30 cellular contexts compared by ENCODE assay signal in genomic region chr16:72285728-72286127, GRCh38.
DNase-seq lines count a peak whose midpoint lies in the region; ATAC-seq, FAIRE-seq and TF ChIP-seq lines count a peak whose summit lies in the region.
"Had no signal": no experiment of that assay in that cellular context is flagged by ENCODE, and none has a peak within 500 bp of the region (broad histone marks: within the 10 kb centered on the region; RNA-seq: fewer than 3 reads in every experiment).

No MANE protein-coding gene starts in this region.

- H3K79me2 ChIP-seq in GM23338 (replicated peaks; ENCODE audit: insufficient read depth) = no peaks in the 10 kb centered on the region
- H3K79me2 ChIP-seq in H1 (ENCODE audit: control insufficient read depth in 1 of 2, insufficient read depth in 2 of 2, low read length in 2 of 2) = no peaks in the 10 kb centered on the region

- H3K18ac ChIP-seq in H1 (ENCODE audit: extremely low read depth, low read length) (no peak overlapping the region), mesenchymal stem cell (ENCODE audit: low read depth in 1 of 2, low read length in 2 of 2) (no peak overlapping the region)

- H2BK12ac ChIP-seq in H1 (ENCODE audit: low read depth, low read length) = no peak overlapping the region
- H2BK12ac ChIP-seq in mesenchymal stem cell (ENCODE audit: low read length in 2 of 2) = no peak overlapping the region

- DNase-seq in GM23338 (ENCODE audit: low spot score) (no peak), NB4 (ENCODE audit: low read depth) (peak; percentile 32), H1 (ENCODE audit: low read depth in 1 of 2, low spot score in 2 of 2) (no peak), mesenchymal stem cell (peak; percentile 28), AG08396 (ENCODE audit: low spot score) (no peak), iPS-NIHi11 (ENCODE audit: low spot score) (no peak), cerebellum (ENCODE audit: low spot score) (no peak)
- DNase-seq: activated CD4-positive, alpha-beta T cell treated with anti-CD3 and anti-CD28 coated beads for 36 hours; activated CD8-positive, alpha-beta memory T cell treated with anti-CD3 and anti-CD28 coated beads for 24 hours; activated effector memory CD4-positive, alpha-beta T cell treated with Interleukin-2 at 50 U/mL for 16 hours; activated naive CD8-positive, alpha-beta T cell treated with anti-CD3 and anti-CD28 coated beads for 36 hours; CD8-positive, alpha-beta T cell; DMS 273 treated with DMSO at 0.1 percent for 48 hours; EL; heart right ventricle; left colon; mesendoderm; NCI-H1436 treated with DMSO at 0.1 percent for 48 hours; NCI-H748 treated with DMSO at 0.1 percent for 48 hours; psoas muscle; RPMI8226; stimulated activated naive CD4-positive, alpha-beta T cell treated with Interleukin-2 at 50 U/mL for 16 hours; T-helper 17 cell had no signal

- H2AK5ac ChIP-seq in H1 (ENCODE audit: low read depth, low read length) (no peak overlapping the region), mesenchymal stem cell (ENCODE audit: low read length, severe bottlenecking) (no peak overlapping the region)

- H4K8ac ChIP-seq in H1 (ENCODE audit: extremely low read depth, insufficient read depth, low read length) (no peak overlapping the region), mesenchymal stem cell (ENCODE audit: low read length) (no peak overlapping the region)

- TF ChIP-seq CTCF in GM23338 (conservative IDR thresholded peaks at IDR 0.05; ENCODE audit: low read depth in 2 of 2) = no peak
- no peak for TF ChIP-seq CTCF in NB4 (IDR thresholded peaks at IDR 0.05; ENCODE audit: low read depth, low read length)
- TF ChIP-seq CTCF in H1 (IDR thresholded peaks at IDR 0.05; ENCODE audit: control extremely low read depth in 1 of 3, insufficient read depth in 1 of 3, low read depth in 1 of 3, low read length in 3 of 3) = no peak

- POLR2A ChIA-PET in H1 (lab: Charles Lee; ENCODE audit: partially characterized antibody) = no interaction called here

- H3K4me1 ChIP-seq in GM23338 (ENCODE audit: insufficient read depth) (peaks cover 19% of the 10 kb centered on the region), H1 (replicated peaks in 1 of 4; ENCODE audit: control insufficient read depth in 3 of 4, insufficient read depth in 4 of 4, low read length in 3 of 4) (peaks cover 3 to 12% (median 10%) of the 10 kb centered on the region in 4 experiments), mesenchymal stem cell (ENCODE audit: control insufficient read depth, insufficient read depth, low read depth, low read length) (no peaks in the 10 kb centered on the region)
- H3K4me1 ChIP-seq: heart right ventricle, psoas muscle, vagina had no signal

- H3K79me1 ChIP-seq in H1 (ENCODE audit: low read depth, low read length) = no peaks in the 10 kb centered on the region
- no peaks in the 10 kb centered on the region for H3K79me1 ChIP-seq in mesenchymal stem cell (replicated peaks; ENCODE audit: low read length, poor library complexity, severe bottlenecking)

- H4K91ac ChIP-seq in H1 (replicated peaks; ENCODE audit: insufficient read length, low read length) (no peak overlapping the region), mesenchymal stem cell (ENCODE audit: low read length) (no peak overlapping the region)

- H3K9me3 ChIP-seq in H1 (ENCODE audit: insufficient read depth in 2 of 2, low read depth in 1 of 2, low read length in 1 of 2) (no peaks in the 10 kb centered on the region), mesenchymal stem cell (ENCODE audit: control insufficient read depth, low read length) (no peaks in the 10 kb centered on the region)
- H3K9me3 ChIP-seq: A549, neutrophil, psoas muscle, thoracic aorta, vagina had no signal

- H3K36me3 ChIP-seq in GM23338 (ENCODE audit: insufficient read depth) (no peaks in the 10 kb centered on the region), H1 (ENCODE audit: control insufficient read depth in 2 of 4, insufficient read depth in 4 of 4, low read length in 3 of 4) (no peaks in the 10 kb centered on the region), mesenchymal stem cell (ENCODE audit: control insufficient read depth in 1 of 2, insufficient read depth in 2 of 2, low read depth in 1 of 2, low read length in 2 of 2) (no peaks in the 10 kb centered on the region)
- H3K36me3 ChIP-seq: heart right ventricle, neutrophil, thoracic aorta, vagina had no signal

- peak overlapping the region; percentile 43 for H3K14ac ChIP-seq in H1 (ENCODE audit: insufficient read length)
- no peak overlapping the region for H3K14ac ChIP-seq in mesenchymal stem cell (ENCODE audit: low read length in 2 of 2)

- 0 out of 2 replicates have a peak, but pooled peaks cover 2% of the 10 kb centered on the region for H3K23me2 ChIP-seq in H1 (ENCODE audit: low read depth, low read length)

- H2BK5ac ChIP-seq in H1 (ENCODE audit: low read depth, low read length) (no peak overlapping the region), mesenchymal stem cell (ENCODE audit: low read depth, low read length, poor library complexity, severe bottlenecking) (no peak overlapping the region)

- H2BK15ac ChIP-seq in H1 (ENCODE audit: low read length) (no peak overlapping the region), mesenchymal stem cell (ENCODE audit: low read depth, poor library complexity, severe bottlenecking) (no peak overlapping the region)

- peak overlapping the region; percentile 74 for H3K4me2 ChIP-seq in GM23338
- peak overlapping the region; percentile 43 to 49 for H3K4me2 ChIP-seq in H1 (ENCODE audit: insufficient read depth in 1 of 2, low read depth in 2 of 2, low read length in 2 of 2)
- H3K4me2 ChIP-seq in mesenchymal stem cell (ENCODE audit: low read length, poor library complexity, severe bottlenecking) = no peak overlapping the region
- H3K4me2 ChIP-seq: A549 had no signal

- H3K56ac ChIP-seq in H1 (replicated peaks; ENCODE audit: insufficient read length, low read depth, low read length) = no peak overlapping the region

- 78% methylated on average over 6 of the region's 6 CpGs; no CpG with 5 or more reads in 1 of the 2 experiments for WGBS in H1 (ENCODE audit: extremely low coverage in 1 of 2, insufficient coverage in 1 of 2, insufficient read length in 1 of 2, insufficient replicate concordance in 2 of 2, low coverage in 1 of 2, low lambda C conversion rate in 2 of 2, missing lambda C conversion rate in 1 of 2), 2 experiments
- 81% methylated on average over 4 of the region's 6 CpGs for WGBS in mesenchymal stem cell

- H3K9ac ChIP-seq in H1 (replicated peaks in 1 of 4; ENCODE audit: extremely low read depth in 1 of 4, low read depth in 3 of 4, low read length in 3 of 4) = no peak overlapping the region
- H3K9ac ChIP-seq in mesenchymal stem cell (ENCODE audit: low read length) = no peak overlapping the region

- H3F3A ChIP-seq in GM23338 (replicated peaks; ENCODE audit: low read depth) = no peaks in the 10 kb centered on the region

- H4K5ac ChIP-seq in H1 (ENCODE audit: insufficient read length, low read depth, low read length) = no peak overlapping the region

- no peak overlapping the region for H3K4me3 Mint-ChIP-seq in GM23338
- H3K4me3 Mint-ChIP-seq: activated CD4-positive, alpha-beta T cell treated with anti-CD3 and anti-CD28 coated beads for 36 hours; activated naive CD8-positive, alpha-beta T cell treated with anti-CD3 and anti-CD28 coated beads for 36 hours; B cell; CD8-positive, alpha-beta T cell; T-helper 17 cell had no signal

- H3K4me1 Mint-ChIP-seq in GM23338 = peaks cover 32% of the 10 kb centered on the region
- H3K4me1 Mint-ChIP-seq: activated CD4-positive, alpha-beta T cell treated with anti-CD3 and anti-CD28 coated beads for 36 hours; activated naive CD8-positive, alpha-beta T cell treated with anti-CD3 and anti-CD28 coated beads for 36 hours; B cell; T-helper 17 cell had no signal

- no peak for TF ChIP-seq POLR2A in NB4 (IDR thresholded peaks at IDR 0.05; ENCODE audit: extremely low read depth, insufficient read length)
- no peak for TF ChIP-seq POLR2A in H1 (IDR thresholded peaks at IDR 0.05; ENCODE audit: control extremely low read depth in 1 of 2, low read depth in 2 of 2, low read length in 2 of 2)

- H2AFZ ChIP-seq in GM23338 (no peak overlapping the region; the same call in 1 of the 2 replicates), H1 (ENCODE audit: low read length) (no peak overlapping the region), mesenchymal stem cell (ENCODE audit: low read depth, low read length) (no peak overlapping the region)

- H3K23ac ChIP-seq in H1 (ENCODE audit: insufficient read length) (no peak overlapping the region), mesenchymal stem cell (ENCODE audit: low read length in 2 of 2) (no peak overlapping the region)

- H3K27ac Mint-ChIP-seq in GM23338 = no peak overlapping the region
- H3K27ac Mint-ChIP-seq: activated CD4-positive, alpha-beta T cell treated with anti-CD3 and anti-CD28 coated beads for 36 hours; activated naive CD8-positive, alpha-beta T cell treated with anti-CD3 and anti-CD28 coated beads for 36 hours; B cell; CD8-positive, alpha-beta T cell; T-helper 17 cell had no signal

- ATAC-seq in GM23338 (no peak; the same call in 2 of the 3 replicates), HG03460 (IDR thresholded peaks at IDR 0.05; ENCODE audit: unreplicated experiment) (no peak)
- ATAC-seq: A549; activated CD4-positive, alpha-beta T cell treated with anti-CD3 and anti-CD28 coated beads for 36 hours; CD8-positive, alpha-beta T cell; heart right ventricle; left colon; psoas muscle; T-helper 17 cell had no signal

- H3K27me3 ChIP-seq in GM23338 (ENCODE audit: insufficient read depth) (no peaks in the 10 kb centered on the region), H1 (replicated peaks in 1 of 4; ENCODE audit: control insufficient read depth in 3 of 4, extremely low read depth in 1 of 4, insufficient read depth in 3 of 4, low read length in 3 of 4) (no peaks in the 10 kb centered on the region), mesenchymal stem cell (ENCODE audit: control insufficient read depth in 1 of 2, insufficient read depth in 1 of 2, low read length in 2 of 2) (no peaks in the 10 kb centered on the region)
- H3K27me3 ChIP-seq: heart right ventricle, neutrophil, vagina had no signal

- peaks cover 5% of the 10 kb centered on the region for H3K27me3 Mint-ChIP-seq in GM23338 (ENCODE audit: insufficient read depth, low read depth, poor library complexity)
- H3K27me3 Mint-ChIP-seq: activated CD4-positive, alpha-beta T cell treated with anti-CD3 and anti-CD28 coated beads for 36 hours; activated naive CD8-positive, alpha-beta T cell treated with anti-CD3 and anti-CD28 coated beads for 36 hours; B cell; T-helper 17 cell had no signal

- no peak for FAIRE-seq in H1 (lab: Jason Lieb, UNC)
- FAIRE-seq: A549, GM12891 had no signal

- H3K27ac ChIP-seq in GM23338 (ENCODE audit: low read depth) (peak overlapping the region; percentile 28), H1 (ENCODE audit: low read depth, low read length) (no peak overlapping the region), mesenchymal stem cell (ENCODE audit: low read length, poor library complexity, severe bottlenecking) (no peak overlapping the region)
- H3K27ac ChIP-seq: A549, heart right ventricle, neutrophil, psoas muscle, thoracic aorta, vagina had no signal

- H3K9me3 Mint-ChIP-seq in GM23338 = no peaks in the 10 kb centered on the region; the same call in 2 of the 3 replicates
- H3K9me3 Mint-ChIP-seq: activated naive CD8-positive, alpha-beta T cell treated with anti-CD3 and anti-CD28 coated beads for 36 hours; CD8-positive, alpha-beta T cell had no signal

- no peaks in the 10 kb centered on the region for H3K36me3 Mint-ChIP-seq in GM23338 (ENCODE audit: low read depth)
- H3K36me3 Mint-ChIP-seq: activated naive CD8-positive, alpha-beta T cell treated with anti-CD3 and anti-CD28 coated beads for 36 hours; CD8-positive, alpha-beta T cell had no signal

- no peak overlapping the region for H3K4ac ChIP-seq in H1 (replicated peaks; ENCODE audit: insufficient read length, low read depth, low read length)
- H3K4ac ChIP-seq in mesenchymal stem cell (ENCODE audit: low read depth in 1 of 2, low read length in 2 of 2) = no peak overlapping the region

- CTCF ChIA-PET in H1 (lab: Charles Lee; ENCODE audit: partially characterized antibody) = interaction anchor here (1.6 kb wide), 1 partner anchor 39 kb away, joined by 3 read pairs; no protein-coding TSS in a partner anchor

- H3K9me2 ChIP-seq in GM23338 (ENCODE audit: insufficient read depth) = peaks cover 10% of the 10 kb centered on the region; the same call in 1 of the 2 replicates

- H2BK120ac ChIP-seq in H1 (replicated peaks; ENCODE audit: low read depth, low read length) = no peak overlapping the region
- no peak overlapping the region for H2BK120ac ChIP-seq in mesenchymal stem cell (ENCODE audit: low read depth, low read length)

- no peaks in the 10 kb centered on the region for H4K20me1 ChIP-seq in GM23338 (replicated peaks; ENCODE audit: insufficient read depth)
- H4K20me1 ChIP-seq in H1 (replicated peaks in 1 of 2; ENCODE audit: control insufficient read depth in 1 of 2, insufficient read depth in 2 of 2, low read length in 2 of 2) = no peaks in the 10 kb centered on the region

- no peak for TF ChIP-seq RAD21 in H1 (IDR thresholded peaks at IDR 0.05 in 1 of 2, conservative IDR thresholded peaks at IDR 0.05 in 1 of 2; ENCODE audit: low read depth in 2 of 2, low read length in 2 of 2)

- H3K4me3 ChIP-seq in GM23338 (peak overlapping the region; percentile 39), NB4 (ENCODE audit: low read depth, low read length) (no peak overlapping the region), H1 (ENCODE audit: extremely low read depth in 1 of 4, insufficient read depth in 2 of 4, low read depth in 3 of 4, low read length in 4 of 4) (peak overlapping the region in 1 of 4 experiments; percentile 23; a peak in 1 of 8 replicates), mesenchymal stem cell (ENCODE audit: insufficient read depth in 1 of 2, low read depth in 1 of 2, low read length in 2 of 2) (no peak overlapping the region)
- H3K4me3 ChIP-seq: A549, heart right ventricle, psoas muscle, thoracic aorta, vagina had no signal

- TF ChIP-seq EP300 in H1 (IDR thresholded peaks at IDR 0.05; ENCODE audit: borderline replicate concordance in 1 of 2, low read depth in 2 of 2, low read length in 2 of 2) = no peak

- no peak overlapping the region for H2BK20ac ChIP-seq in H1 (ENCODE audit: low read length)

Comparison
In these comparisons a context has a peak if more than half of its experiments do, and no peak if none do; other contexts are left out.
1. DNase-seq: peak in NB4 (single experiment) and mesenchymal stem cell (single experiment); none in GM23338 (single experiment), H1 (0 of 2), AG08396 (single experiment), iPS-NIHi11 (single experiment) and cerebellum (single experiment).